2 cellular contexts compared by ENCODE assay signal in genomic region chr1:112721966-112722524, GRCh38.
TF ChIP-seq lines count a peak whose summit lies in the region.

No MANE protein-coding gene starts in this region.

TF ChIP-seq in IMR-90, 13 proteins besides CTCF, POLR2A, EP300 and RAD21:
- TF ChIP-seq CHD1 (IDR thresholded peaks at IDR 0.05; ENCODE audit: low read depth, low read length): no peak
- no peak for TF ChIP-seq MAZ (IDR thresholded peaks at IDR 0.05; ENCODE audit: borderline replicate concordance, low read depth, low read length)
- TF ChIP-seq SMC3 (IDR thresholded peaks at IDR 0.05; ENCODE audit: low read depth, low read length): no peak
- no peak for TF ChIP-seq USF2 (IDR thresholded peaks at IDR 0.05; ENCODE audit: low read depth, low read length)
- no peak for TF ChIP-seq BHLHE40 (IDR thresholded peaks at IDR 0.05; ENCODE audit: low read depth, low read length)
- TF ChIP-seq CEBPB (IDR thresholded peaks at IDR 0.05; ENCODE audit: low read depth, low read length): no peak
- TF ChIP-seq ELK1 (IDR thresholded peaks at IDR 0.05; ENCODE audit: borderline replicate concordance, low read depth, low read length): no peak
- TF ChIP-seq RFX5 (IDR thresholded peaks at IDR 0.05; ENCODE audit: low read depth, low read length): no peak
- no peak for TF ChIP-seq FOS (IDR thresholded peaks at IDR 0.05; ENCODE audit: low read depth, low read length)

TF ChIP-seq in SK-N-SH treated with all-trans-retinoic acid at 6 μM for 48 hours, 23 proteins besides CTCF, POLR2A, EP300 and RAD21:
- TF ChIP-seq TCF4 (CRISPR knock-in tag; IDR thresholded peaks at IDR 0.05; ENCODE audit: borderline replicate concordance): no peak
- no peak for TF ChIP-seq CREB5 (CRISPR knock-in tag; IDR thresholded peaks at IDR 0.05; ENCODE audit: low read depth)
- no peak for TF ChIP-seq CSDC2 (CRISPR knock-in tag; IDR thresholded peaks at IDR 0.05)
- no peak for TF ChIP-seq OSR1 (CRISPR knock-in tag; IDR thresholded peaks at IDR 0.05)
- no peak for TF ChIP-seq ZFP30 (CRISPR knock-in tag; IDR thresholded peaks at IDR 0.05)
- no peak for TF ChIP-seq ISL1 (CRISPR knock-in tag; IDR thresholded peaks at IDR 0.05)
- TF ChIP-seq ESRRG (CRISPR knock-in tag; IDR thresholded peaks at IDR 0.05): no peak
- no peak for TF ChIP-seq ZNF70 (CRISPR knock-in tag; IDR thresholded peaks at IDR 0.05)
- TF ChIP-seq ARNTL (CRISPR knock-in tag; IDR thresholded peaks at IDR 0.05; ENCODE audit: borderline replicate concordance, low read depth): no peak
- no peak for TF ChIP-seq ZFP3 (CRISPR knock-in tag; IDR thresholded peaks at IDR 0.05)
- TF ChIP-seq CSRNP3 (CRISPR knock-in tag; IDR thresholded peaks at IDR 0.05): no peak
- no peak for TF ChIP-seq PATZ1 (CRISPR knock-in tag; IDR thresholded peaks at IDR 0.05; ENCODE audit: borderline replicate concordance)
